ENCODE assay signal across 1 cellular context in the genomic region with DNA sequence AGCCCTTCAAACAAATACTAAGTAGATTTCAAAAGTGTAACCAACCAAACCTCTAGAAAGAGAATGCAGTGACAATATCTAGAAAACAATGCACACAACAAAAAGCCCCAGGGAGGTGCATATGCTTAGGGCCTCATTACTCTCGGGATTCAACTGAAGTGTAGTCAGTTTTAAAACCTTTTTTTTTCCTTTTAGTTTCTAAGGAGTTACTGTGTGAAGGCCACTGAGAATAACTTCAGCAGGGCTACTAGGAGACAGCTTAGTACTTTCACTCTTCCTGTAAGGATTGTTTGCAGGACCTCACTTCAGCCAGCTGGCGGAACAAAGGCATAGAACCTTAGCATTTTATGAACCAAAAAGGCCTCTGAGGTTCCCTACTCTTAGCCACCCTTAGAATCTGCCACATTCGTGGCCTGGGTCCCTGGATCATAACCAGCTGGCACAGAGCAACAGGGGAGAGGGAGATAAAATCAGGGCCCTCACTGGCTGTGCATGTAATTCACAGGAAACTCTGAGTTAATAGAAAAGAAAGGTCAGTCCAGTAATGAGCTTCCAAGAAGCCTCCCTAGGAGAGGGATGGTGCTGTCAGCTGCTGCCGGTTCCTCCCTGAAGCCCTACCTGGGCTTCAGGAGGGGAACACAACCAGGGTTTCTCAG.
TF ChIP-seq lines count a peak whose summit lies in the region.

No MANE protein-coding gene starts in this region.

TF ChIP-seq in GM23338, 12 proteins besides CTCF, POLR2A, EP300 and RAD21 (continued from another document):
- TF ChIP-seq, protein P1, sequence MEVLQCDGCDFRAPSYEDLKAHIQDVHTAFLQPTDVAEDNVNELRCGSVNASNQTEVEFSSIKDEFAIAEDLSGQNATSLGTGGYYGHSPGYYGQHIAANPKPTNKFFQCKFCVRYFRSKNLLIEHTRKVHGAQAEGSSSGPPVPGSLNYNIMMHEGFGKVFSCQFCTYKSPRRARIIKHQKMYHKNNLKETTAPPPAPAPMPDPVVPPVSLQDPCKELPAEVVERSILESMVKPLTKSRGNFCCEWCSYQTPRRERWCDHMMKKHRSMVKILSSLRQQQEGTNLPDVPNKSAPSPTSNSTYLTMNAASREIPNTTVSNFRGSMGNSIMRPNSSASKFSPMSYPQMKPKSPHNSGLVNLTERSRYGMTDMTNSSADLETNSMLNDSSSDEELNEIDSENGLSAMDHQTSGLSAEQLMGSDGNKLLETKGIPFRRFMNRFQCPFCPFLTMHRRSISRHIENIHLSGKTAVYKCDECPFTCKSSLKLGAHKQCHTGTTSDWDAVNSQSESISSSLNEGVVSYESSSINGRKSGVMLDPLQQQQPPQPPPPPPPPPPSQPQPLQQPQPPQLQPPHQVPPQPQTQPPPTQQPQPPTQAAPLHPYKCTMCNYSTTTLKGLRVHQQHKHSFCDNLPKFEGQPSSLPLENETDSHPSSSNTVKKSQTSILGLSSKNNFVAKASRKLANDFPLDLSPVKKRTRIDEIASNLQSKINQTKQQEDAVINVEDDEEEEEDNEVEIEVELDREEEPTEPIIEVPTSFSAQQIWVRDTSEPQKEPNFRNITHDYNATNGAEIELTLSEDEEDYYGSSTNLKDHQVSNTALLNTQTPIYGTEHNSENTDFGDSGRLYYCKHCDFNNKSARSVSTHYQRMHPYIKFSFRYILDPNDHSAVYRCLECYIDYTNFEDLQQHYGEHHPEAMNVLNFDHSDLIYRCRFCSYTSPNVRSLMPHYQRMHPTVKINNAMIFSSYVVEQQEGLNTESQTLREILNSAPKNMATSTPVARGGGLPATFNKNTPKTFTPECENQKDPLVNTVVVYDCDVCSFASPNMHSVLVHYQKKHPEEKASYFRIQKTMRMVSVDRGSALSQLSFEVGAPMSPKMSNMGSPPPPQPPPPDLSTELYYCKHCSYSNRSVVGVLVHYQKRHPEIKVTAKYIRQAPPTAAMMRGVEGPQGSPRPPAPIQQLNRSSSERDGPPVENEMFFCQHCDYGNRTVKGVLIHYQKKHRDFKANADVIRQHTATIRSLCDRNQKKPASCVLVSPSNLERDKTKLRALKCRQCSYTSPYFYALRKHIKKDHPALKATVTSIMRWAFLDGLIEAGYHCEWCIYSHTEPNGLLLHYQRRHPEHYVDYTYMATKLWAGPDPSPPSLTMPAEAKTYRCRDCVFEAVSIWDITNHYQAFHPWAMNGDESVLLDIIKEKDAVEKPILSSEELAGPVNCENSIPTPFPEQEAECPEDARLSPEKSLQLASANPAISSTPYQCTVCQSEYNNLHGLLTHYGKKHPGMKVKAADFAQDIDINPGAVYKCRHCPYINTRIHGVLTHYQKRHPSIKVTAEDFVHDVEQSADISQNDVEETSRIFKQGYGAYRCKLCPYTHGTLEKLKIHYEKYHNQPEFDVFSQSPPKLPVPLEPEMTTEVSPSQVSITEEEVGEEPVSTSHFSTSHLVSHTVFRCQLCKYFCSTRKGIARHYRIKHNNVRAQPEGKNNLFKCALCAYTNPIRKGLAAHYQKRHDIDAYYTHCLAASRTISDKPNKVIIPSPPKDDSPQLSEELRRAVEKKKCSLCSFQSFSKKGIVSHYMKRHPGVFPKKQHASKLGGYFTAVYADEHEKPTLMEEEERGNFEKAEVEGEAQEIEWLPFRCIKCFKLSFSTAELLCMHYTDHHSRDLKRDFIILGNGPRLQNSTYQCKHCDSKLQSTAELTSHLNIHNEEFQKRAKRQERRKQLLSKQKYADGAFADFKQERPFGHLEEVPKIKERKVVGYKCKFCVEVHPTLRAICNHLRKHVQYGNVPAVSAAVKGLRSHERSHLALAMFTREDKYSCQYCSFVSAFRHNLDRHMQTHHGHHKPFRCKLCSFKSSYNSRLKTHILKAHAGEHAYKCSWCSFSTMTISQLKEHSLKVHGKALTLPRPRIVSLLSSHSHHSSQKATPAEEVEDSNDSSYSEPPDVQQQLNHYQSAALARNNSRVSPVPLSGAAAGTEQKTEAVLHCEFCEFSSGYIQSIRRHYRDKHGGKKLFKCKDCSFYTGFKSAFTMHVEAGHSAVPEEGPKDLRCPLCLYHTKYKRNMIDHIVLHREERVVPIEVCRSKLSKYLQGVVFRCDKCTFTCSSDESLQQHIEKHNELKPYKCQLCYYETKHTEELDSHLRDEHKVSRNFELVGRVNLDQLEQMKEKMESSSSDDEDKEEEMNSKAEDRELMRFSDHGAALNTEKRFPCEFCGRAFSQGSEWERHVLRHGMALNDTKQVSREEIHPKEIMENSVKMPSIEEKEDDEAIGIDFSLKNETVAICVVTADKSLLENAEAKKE (CRISPR knock-in tag; IDR thresholded peaks at IDR 0.05) = 0 out of 2 replicates have a peak, but pooled peaks have one; percentile 37
